In genomic region chr1:182561432-182561831, GRCh38 we compare ENCODE assay signal across 16 cellular contexts. TPM values are rescaled to one million over a fixed set of nuclear protein-coding genes. Genes with fewer than 3 reads are reported as not detected.
A peak's percentile ranks its signal among the peaks of the same experiment; 100 is the strongest.
DNase-seq lines count a peak whose midpoint lies in the region; ATAC-seq and TF ChIP-seq lines count a peak whose summit lies in the region.
"Had no signal": no experiment of that assay in that cellular context is flagged by ENCODE, and none has a peak within 500 bp of the region (broad histone marks: within the 10 kb centered on the region; RNA-seq: fewer than 3 reads in every experiment).

No MANE protein-coding gene starts in this region.

- H3K4me3 Mint-ChIP-seq in stimulated activated naive CD8-positive, alpha-beta T cell treated with anti-CD3 and anti-CD28 coated beads, Interleukin-15, amount 100 ng/mL, for 72 hours, result no peak overlapping the region
- H3K4me3 Mint-ChIP-seq: CD4-positive, CD25-positive, alpha-beta regulatory T cell; CD8-positive, alpha-beta memory T cell; GM23338; IgD-negative memory B cell had no signal

- H3K27me3 ChIP-seq in MG63 (no peaks in the 10 kb centered on the region), esophagus muscularis mucosa (no peaks in the 10 kb centered on the region)

- TF ChIP-seq CTCF in esophagus muscularis mucosa (IDR thresholded peaks at IDR 0.05), result no peak

- intact Hi-C loops in esophagus muscularis mucosa (cut with DNase I), result no loop called here

- no peaks in the 10 kb centered on the region for H3K9me3 ChIP-seq in MG63
- peaks cover 0 to 2% (median 0%) of the 10 kb centered on the region in 4 donors for H3K9me3 ChIP-seq in esophagus muscularis mucosa
- H3K9me3 ChIP-seq: BE2C had no signal

- no peaks in the 10 kb centered on the region for H3K4me1 Mint-ChIP-seq in stimulated activated naive CD8-positive, alpha-beta T cell treated with anti-CD3 and anti-CD28 coated beads, Interleukin-15, amount 100 ng/mL, for 72 hours
- H3K4me1 Mint-ChIP-seq: CD4-positive, CD25-positive, alpha-beta regulatory T cell; CD8-positive, alpha-beta memory T cell; GM23338 had no signal

- H3K36me3 ChIP-seq in MG63, result no peaks in the 10 kb centered on the region
- H3K36me3 ChIP-seq in esophagus muscularis mucosa, result no peaks in the 10 kb centered on the region
- H3K36me3 ChIP-seq: BE2C had no signal

- TF ChIP-seq EP300 in esophagus muscularis mucosa (IDR thresholded peaks at IDR 0.05), result no peak

- no peaks in the 10 kb centered on the region for H3K4me1 ChIP-seq in esophagus muscularis mucosa
- H3K4me1 ChIP-seq: BE2C had no signal

- no peak for TF ChIP-seq POLR2A in esophagus muscularis mucosa (IDR thresholded peaks at IDR 0.05; ENCODE audit: low read depth)

- 42% methylated on average over 4 of the region's 4 CpGs for WGBS in esophagus muscularis mucosa

- DNase-seq in stimulated activated naive CD8-positive, alpha-beta T cell treated with anti-CD3 and anti-CD28 coated beads, Interleukin-15, Interleukin-2, amounts not matched to agents 100 U/mL and 50 U/mL, for 24 hours, result no peak
- no peak for DNase-seq in stimulated activated naive CD8-positive, alpha-beta T cell treated with anti-CD3 and anti-CD28 coated beads, Interleukin-15, amount 100 ng/mL, for 72 hours
- DNase-seq in MG63, result peak; percentile 25
- peak; percentile 24 for DNase-seq in esophagus muscularis mucosa (ENCODE audit: extremely low spot score)
- DNase-seq in effector CD8-positive, alpha-beta T cell (lab: John Stamatoyannopoulos, UW), result no peak
- DNase-seq: ACHN; BE2C; C1 segment of cervical spinal cord; CD4-positive, CD25-positive, alpha-beta regulatory T cell; CD8-positive, alpha-beta memory T cell; COR-L47; HCEC 1CT had no signal

- H3K27me3 Mint-ChIP-seq in stimulated activated naive CD8-positive, alpha-beta T cell treated with anti-CD3 and anti-CD28 coated beads, Interleukin-15, amount 100 ng/mL, for 72 hours, result peaks cover 11% of the 10 kb centered on the region
- H3K27me3 Mint-ChIP-seq: CD4-positive, CD25-positive, alpha-beta regulatory T cell had no signal

- H3K27ac Mint-ChIP-seq in stimulated activated naive CD8-positive, alpha-beta T cell treated with anti-CD3 and anti-CD28 coated beads, Interleukin-15, amount 100 ng/mL, for 72 hours, result no peak overlapping the region
- H3K27ac Mint-ChIP-seq: CD4-positive, CD25-positive, alpha-beta regulatory T cell; CD8-positive, alpha-beta memory T cell; GM23338; IgD-negative memory B cell had no signal

- H3K9me3 Mint-ChIP-seq in stimulated activated naive CD8-positive, alpha-beta T cell treated with anti-CD3 and anti-CD28 coated beads, Interleukin-15, amount 100 ng/mL, for 72 hours, result no peaks in the 10 kb centered on the region
- H3K9me3 Mint-ChIP-seq: CD8-positive, alpha-beta memory T cell; GM23338 had no signal

- ATAC-seq in stimulated activated naive CD8-positive, alpha-beta T cell treated with anti-CD3 and anti-CD28 coated beads, Interleukin-15, Interleukin-2, amounts not matched to agents 100 U/mL and 50 U/mL, for 24 hours, result peak; percentile 19
- no peak for ATAC-seq in stimulated activated naive CD8-positive, alpha-beta T cell treated with anti-CD3 and anti-CD28 coated beads, Interleukin-15, amount 100 ng/mL, for 72 hours
- ATAC-seq in GM18870 (IDR thresholded peaks at IDR 0.05; ENCODE audit: unreplicated experiment), result no peak
- ATAC-seq: GM23338, HepG2 had no signal

- H3K4me3 ChIP-seq in MG63 (no peak overlapping the region), esophagus muscularis mucosa (no peak overlapping the region)
- H3K4me3 ChIP-seq: GM23338 had no signal

- no peak overlapping the region for H3K27ac ChIP-seq in esophagus muscularis mucosa (replicated peaks in 1 of 4)

RNA-seq across cellular contexts. Expression of gene RNASEL, which starts 27.6 kb away (rescaled TPM):
- total RNA-seq in MG63 (2014; rRNA removed; shearing (Covaris generic); ENCODE audit: low replicate concordance), result 4.0 TPM in 2 replicates
- 10 to 100 TPM in 1 of 4 donors, 1 to 10 TPM in 3; 6.0 to 10.8 (median 9.0) TPM for total RNA-seq in esophagus muscularis mucosa

RNA-seq across cellular contexts. Expression of gene RGS16, which starts 42.8 kb away (rescaled TPM):
- 0.40 TPM in 1 of 2 replicates, not detected in the other for total RNA-seq in MG63 (2014; rRNA removed; shearing (Covaris generic); ENCODE audit: low replicate concordance)
- 10 to 100 TPM in 1 of 4 donors, 1 to 10 TPM in 2, under 1 TPM in 1; 0.83 to 19.7 (median 2.2) TPM for total RNA-seq in esophagus muscularis mucosa
- total RNA-seq: HepG2 had no signal

Comparison
In these comparisons a context has a peak if more than half of its experiments do, and no peak if none do; other contexts are left out.
1. DNase-seq: peak in MG63 (single experiment) and esophagus muscularis mucosa (single experiment); none in stimulated activated naive CD8-positive, alpha-beta T cell treated with anti-CD3 and anti-CD28 coated beads, Interleukin-15, Interleukin-2, amounts not matched to agents 100 U/mL and 50 U/mL, for 24 hours (single experiment), stimulated activated naive CD8-positive, alpha-beta T cell treated with anti-CD3 and anti-CD28 coated beads, Interleukin-15, amount 100 ng/mL, for 72 hours (0 of 2) and effector CD8-positive, alpha-beta T cell (single experiment).